1 cellular context compared by ENCODE assay signal in the genomic region with DNA sequence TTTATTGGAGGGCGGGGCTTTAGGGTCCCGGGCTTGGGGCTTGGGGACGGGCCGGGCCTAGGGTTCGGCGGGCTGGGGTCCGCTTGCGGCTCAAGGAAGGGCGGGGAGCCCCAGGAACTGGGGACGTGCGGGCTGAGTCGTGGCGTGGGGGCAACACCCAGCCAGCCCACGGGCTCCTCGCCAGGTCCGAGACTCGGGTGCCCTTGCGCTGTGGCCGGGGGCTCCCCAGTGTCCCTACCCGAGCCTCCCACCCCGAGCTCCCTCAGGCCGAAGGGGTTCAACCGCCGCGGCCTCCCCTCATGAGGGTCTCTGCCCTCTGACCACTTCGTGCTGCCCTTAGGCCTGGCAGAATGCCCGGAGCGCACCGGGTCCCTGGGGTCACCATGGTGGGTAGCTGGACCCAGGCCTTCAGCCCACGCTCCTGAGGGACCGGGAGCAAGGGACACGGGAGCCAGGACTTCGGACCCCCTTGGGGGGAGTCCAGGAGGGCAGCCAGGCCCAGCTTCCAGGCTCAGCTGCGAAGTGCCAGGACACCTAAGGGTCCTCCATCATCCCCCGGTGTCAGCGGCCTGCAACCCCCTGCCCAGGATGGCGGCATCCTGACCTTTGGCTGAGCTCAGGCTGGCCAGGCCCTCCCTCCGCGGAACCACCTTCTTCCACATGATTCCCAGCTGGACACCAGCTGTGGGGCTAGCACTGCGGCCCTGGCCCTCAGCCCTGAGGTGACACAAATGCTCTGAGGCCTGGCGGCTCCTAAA.
TF ChIP-seq lines count a peak whose summit lies in the region.

No MANE protein-coding gene starts in this region.

TF ChIP-seq in HepG2, 621 proteins besides CTCF, POLR2A, EP300 and RAD21 (continued from another document and continues in another):
- TF ChIP-seq, protein P1, sequence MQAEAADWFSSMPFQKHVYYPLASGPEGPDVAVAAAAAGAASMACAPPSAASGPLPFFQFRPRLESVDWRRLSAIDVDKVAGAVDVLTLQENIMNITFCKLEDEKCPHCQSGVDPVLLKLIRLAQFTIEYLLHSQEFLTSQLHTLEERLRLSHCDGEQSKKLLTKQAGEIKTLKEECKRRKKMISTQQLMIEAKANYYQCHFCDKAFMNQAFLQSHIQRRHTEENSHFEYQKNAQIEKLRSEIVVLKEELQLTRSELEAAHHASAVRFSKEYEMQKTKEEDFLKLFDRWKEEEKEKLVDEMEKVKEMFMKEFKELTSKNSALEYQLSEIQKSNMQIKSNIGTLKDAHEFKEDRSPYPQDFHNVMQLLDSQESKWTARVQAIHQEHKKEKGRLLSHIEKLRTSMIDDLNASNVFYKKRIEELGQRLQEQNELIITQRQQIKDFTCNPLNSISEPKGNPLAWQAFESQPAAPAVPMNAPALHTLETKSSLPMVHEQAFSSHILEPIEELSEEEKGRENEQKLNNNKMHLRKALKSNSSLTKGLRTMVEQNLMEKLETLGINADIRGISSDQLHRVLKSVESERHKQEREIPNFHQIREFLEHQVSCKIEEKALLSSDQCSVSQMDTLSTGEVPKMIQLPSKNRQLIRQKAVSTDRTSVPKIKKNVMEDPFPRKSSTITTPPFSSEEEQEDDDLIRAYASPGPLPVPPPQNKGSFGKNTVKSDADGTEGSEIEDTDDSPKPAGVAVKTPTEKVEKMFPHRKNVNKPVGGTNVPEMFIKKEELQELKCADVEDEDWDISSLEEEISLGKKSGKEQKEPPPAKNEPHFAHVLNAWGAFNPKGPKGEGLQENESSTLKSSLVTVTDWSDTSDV (CRISPR knock-in tag; IDR thresholded peaks at IDR 0.05) = no peak
- TF ChIP-seq, protein P2, sequence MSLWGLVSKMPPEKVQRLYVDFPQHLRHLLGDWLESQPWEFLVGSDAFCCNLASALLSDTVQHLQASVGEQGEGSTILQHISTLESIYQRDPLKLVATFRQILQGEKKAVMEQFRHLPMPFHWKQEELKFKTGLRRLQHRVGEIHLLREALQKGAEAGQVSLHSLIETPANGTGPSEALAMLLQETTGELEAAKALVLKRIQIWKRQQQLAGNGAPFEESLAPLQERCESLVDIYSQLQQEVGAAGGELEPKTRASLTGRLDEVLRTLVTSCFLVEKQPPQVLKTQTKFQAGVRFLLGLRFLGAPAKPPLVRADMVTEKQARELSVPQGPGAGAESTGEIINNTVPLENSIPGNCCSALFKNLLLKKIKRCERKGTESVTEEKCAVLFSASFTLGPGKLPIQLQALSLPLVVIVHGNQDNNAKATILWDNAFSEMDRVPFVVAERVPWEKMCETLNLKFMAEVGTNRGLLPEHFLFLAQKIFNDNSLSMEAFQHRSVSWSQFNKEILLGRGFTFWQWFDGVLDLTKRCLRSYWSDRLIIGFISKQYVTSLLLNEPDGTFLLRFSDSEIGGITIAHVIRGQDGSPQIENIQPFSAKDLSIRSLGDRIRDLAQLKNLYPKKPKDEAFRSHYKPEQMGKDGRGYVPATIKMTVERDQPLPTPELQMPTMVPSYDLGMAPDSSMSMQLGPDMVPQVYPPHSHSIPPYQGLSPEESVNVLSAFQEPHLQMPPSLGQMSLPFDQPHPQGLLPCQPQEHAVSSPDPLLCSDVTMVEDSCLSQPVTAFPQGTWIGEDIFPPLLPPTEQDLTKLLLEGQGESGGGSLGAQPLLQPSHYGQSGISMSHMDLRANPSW (CRISPR knock-in tag; IDR thresholded peaks at IDR 0.05; ENCODE audit: borderline replicate concordance) = no peak
- no peak for TF ChIP-seq ZNF660 (CRISPR knock-in tag; IDR thresholded peaks at IDR 0.05; ENCODE audit: borderline replicate concordance, low read depth)
- TF ChIP-seq HCFC1 (IDR thresholded peaks at IDR 0.05; ENCODE audit: low read depth, low read length) = no peak
- no peak for TF ChIP-seq SNAI1 (CRISPR knock-in tag; IDR thresholded peaks at IDR 0.05; ENCODE audit: borderline replicate concordance)
- TF ChIP-seq, protein P3, sequence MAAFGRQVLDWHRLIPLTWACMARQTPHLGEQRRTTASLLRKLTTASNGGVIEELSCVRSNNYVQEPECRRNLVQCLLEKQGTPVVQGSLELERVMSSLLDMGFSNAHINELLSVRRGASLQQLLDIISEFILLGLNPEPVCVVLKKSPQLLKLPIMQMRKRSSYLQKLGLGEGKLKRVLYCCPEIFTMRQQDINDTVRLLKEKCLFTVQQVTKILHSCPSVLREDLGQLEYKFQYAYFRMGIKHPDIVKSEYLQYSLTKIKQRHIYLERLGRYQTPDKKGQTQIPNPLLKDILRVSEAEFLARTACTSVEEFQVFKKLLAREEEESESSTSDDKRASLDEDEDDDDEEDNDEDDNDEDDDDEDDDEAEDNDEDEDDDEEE (CRISPR knock-in tag; IDR thresholded peaks at IDR 0.05) = no peak
- TF ChIP-seq NR3C1 (CRISPR knock-in tag; IDR thresholded peaks at IDR 0.05) = no peak
- no peak for TF ChIP-seq NFATC3 (CRISPR knock-in tag; IDR thresholded peaks at IDR 0.05)
- TF ChIP-seq ZNF274 (CRISPR knock-in tag; IDR thresholded peaks at IDR 0.05) = 0 out of 2 replicates have a peak, but pooled peaks have one; percentile 43
- TF ChIP-seq ZNF33A (CRISPR knock-in tag; IDR thresholded peaks at IDR 0.05; ENCODE audit: borderline replicate concordance) = peak; percentile 91; the same call in 1 of the 2 replicates
- no peak for TF ChIP-seq ZNF703 (CRISPR knock-in tag; IDR thresholded peaks at IDR 0.05; ENCODE audit: borderline replicate concordance)
- TF ChIP-seq NFIC (IDR thresholded peaks at IDR 0.05; ENCODE audit: low read length) = no peak
- TF ChIP-seq PHF8 (CRISPR knock-in tag; IDR thresholded peaks at IDR 0.05) = peak; percentile 64
- no peak for TF ChIP-seq PRMT3 (CRISPR knock-in tag; IDR thresholded peaks at IDR 0.05; ENCODE audit: borderline replicate concordance, low read depth)
- TF ChIP-seq, protein P4, sequence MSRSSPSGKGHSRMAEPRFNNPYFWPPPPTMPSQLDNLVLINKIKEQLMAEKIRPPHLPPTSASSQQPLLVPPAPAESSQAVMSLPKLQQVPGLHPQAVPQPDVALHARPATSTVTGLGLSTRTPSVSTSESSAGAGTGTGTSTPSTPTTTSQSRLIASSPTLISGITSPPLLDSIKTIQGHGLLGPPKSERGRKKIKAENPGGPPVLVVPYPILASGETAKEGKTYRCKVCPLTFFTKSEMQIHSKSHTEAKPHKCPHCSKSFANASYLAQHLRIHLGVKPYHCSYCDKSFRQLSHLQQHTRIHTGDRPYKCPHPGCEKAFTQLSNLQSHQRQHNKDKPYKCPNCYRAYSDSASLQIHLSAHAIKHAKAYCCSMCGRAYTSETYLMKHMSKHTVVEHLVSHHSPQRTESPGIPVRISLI (CRISPR knock-in tag; IDR thresholded peaks at IDR 0.05; ENCODE audit: borderline replicate concordance) = no peak
- peak; percentile 59; the same call in 1 of the 2 replicates for TF ChIP-seq ZNF556 (CRISPR knock-in tag; IDR thresholded peaks at IDR 0.05; ENCODE audit: borderline replicate concordance)
- no peak for TF ChIP-seq ZNF446 (CRISPR knock-in tag; IDR thresholded peaks at IDR 0.05)
- TF ChIP-seq ZNF768 (CRISPR knock-in tag; IDR thresholded peaks at IDR 0.05) = no peak
- no peak for TF ChIP-seq KAT2B (IDR thresholded peaks at IDR 0.05; ENCODE audit: borderline replicate concordance, low read depth, low read length)
- TF ChIP-seq ZNF430 (CRISPR knock-in tag; IDR thresholded peaks at IDR 0.05) = no peak
- TF ChIP-seq ZNF766 (CRISPR knock-in tag; IDR thresholded peaks at IDR 0.05; ENCODE audit: borderline replicate concordance) = 0 out of 2 replicates have a peak, but pooled peaks have one; percentile 58
- TF ChIP-seq, protein P5, sequence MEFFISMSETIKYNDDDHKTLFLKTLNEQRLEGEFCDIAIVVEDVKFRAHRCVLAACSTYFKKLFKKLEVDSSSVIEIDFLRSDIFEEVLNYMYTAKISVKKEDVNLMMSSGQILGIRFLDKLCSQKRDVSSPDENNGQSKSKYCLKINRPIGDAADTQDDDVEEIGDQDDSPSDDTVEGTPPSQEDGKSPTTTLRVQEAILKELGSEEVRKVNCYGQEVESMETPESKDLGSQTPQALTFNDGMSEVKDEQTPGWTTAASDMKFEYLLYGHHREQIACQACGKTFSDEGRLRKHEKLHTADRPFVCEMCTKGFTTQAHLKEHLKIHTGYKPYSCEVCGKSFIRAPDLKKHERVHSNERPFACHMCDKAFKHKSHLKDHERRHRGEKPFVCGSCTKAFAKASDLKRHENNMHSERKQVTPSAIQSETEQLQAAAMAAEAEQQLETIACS (CRISPR knock-in tag; IDR thresholded peaks at IDR 0.05) = no peak
- TF ChIP-seq, protein P6, sequence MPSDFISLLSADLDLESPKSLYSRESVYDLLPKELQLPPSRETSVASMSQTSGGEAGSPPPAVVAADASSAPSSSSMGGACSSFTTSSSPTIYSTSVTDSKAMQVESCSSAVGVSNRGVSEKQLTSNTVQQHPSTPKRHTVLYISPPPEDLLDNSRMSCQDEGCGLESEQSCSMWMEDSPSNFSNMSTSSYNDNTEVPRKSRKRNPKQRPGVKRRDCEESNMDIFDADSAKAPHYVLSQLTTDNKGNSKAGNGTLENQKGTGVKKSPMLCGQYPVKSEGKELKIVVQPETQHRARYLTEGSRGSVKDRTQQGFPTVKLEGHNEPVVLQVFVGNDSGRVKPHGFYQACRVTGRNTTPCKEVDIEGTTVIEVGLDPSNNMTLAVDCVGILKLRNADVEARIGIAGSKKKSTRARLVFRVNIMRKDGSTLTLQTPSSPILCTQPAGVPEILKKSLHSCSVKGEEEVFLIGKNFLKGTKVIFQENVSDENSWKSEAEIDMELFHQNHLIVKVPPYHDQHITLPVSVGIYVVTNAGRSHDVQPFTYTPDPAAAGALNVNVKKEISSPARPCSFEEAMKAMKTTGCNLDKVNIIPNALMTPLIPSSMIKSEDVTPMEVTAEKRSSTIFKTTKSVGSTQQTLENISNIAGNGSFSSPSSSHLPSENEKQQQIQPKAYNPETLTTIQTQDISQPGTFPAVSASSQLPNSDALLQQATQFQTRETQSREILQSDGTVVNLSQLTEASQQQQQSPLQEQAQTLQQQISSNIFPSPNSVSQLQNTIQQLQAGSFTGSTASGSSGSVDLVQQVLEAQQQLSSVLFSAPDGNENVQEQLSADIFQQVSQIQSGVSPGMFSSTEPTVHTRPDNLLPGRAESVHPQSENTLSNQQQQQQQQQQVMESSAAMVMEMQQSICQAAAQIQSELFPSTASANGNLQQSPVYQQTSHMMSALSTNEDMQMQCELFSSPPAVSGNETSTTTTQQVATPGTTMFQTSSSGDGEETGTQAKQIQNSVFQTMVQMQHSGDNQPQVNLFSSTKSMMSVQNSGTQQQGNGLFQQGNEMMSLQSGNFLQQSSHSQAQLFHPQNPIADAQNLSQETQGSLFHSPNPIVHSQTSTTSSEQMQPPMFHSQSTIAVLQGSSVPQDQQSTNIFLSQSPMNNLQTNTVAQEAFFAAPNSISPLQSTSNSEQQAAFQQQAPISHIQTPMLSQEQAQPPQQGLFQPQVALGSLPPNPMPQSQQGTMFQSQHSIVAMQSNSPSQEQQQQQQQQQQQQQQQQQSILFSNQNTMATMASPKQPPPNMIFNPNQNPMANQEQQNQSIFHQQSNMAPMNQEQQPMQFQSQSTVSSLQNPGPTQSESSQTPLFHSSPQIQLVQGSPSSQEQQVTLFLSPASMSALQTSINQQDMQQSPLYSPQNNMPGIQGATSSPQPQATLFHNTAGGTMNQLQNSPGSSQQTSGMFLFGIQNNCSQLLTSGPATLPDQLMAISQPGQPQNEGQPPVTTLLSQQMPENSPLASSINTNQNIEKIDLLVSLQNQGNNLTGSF (CRISPR knock-in tag; IDR thresholded peaks at IDR 0.05) = no peak
- TF ChIP-seq, protein P7, sequence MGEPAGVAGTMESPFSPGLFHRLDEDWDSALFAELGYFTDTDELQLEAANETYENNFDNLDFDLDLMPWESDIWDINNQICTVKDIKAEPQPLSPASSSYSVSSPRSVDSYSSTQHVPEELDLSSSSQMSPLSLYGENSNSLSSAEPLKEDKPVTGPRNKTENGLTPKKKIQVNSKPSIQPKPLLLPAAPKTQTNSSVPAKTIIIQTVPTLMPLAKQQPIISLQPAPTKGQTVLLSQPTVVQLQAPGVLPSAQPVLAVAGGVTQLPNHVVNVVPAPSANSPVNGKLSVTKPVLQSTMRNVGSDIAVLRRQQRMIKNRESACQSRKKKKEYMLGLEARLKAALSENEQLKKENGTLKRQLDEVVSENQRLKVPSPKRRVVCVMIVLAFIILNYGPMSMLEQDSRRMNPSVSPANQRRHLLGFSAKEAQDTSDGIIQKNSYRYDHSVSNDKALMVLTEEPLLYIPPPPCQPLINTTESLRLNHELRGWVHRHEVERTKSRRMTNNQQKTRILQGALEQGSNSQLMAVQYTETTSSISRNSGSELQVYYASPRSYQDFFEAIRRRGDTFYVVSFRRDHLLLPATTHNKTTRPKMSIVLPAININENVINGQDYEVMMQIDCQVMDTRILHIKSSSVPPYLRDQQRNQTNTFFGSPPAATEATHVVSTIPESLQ (CRISPR knock-in tag; conservative IDR thresholded peaks at IDR 0.05) = no peak
- TF ChIP-seq, protein P8, sequence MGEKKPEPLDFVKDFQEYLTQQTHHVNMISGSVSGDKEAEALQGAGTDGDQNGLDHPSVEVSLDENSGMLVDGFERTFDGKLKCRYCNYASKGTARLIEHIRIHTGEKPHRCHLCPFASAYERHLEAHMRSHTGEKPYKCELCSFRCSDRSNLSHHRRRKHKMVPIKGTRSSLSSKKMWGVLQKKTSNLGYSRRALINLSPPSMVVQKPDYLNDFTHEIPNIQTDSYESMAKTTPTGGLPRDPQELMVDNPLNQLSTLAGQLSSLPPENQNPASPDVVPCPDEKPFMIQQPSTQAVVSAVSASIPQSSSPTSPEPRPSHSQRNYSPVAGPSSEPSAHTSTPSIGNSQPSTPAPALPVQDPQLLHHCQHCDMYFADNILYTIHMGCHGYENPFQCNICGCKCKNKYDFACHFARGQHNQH (CRISPR knock-in tag; IDR thresholded peaks at IDR 0.05) = 0 out of 2 replicates have a peak, but pooled peaks have one; percentile 25
- peak; percentile 74 for TF ChIP-seq SAP130 (CRISPR knock-in tag; IDR thresholded peaks at IDR 0.05; ENCODE audit: low read depth)
- peak; percentile 53; the same call in 1 of the 2 replicates for TF ChIP-seq MEF2D (CRISPR knock-in tag; IDR thresholded peaks at IDR 0.05)
- TF ChIP-seq IKZF1 (IDR thresholded peaks at IDR 0.05) = no peak
- TF ChIP-seq TARDBP (CRISPR knock-in tag; IDR thresholded peaks at IDR 0.05) = no peak
- TF ChIP-seq, protein P9, sequence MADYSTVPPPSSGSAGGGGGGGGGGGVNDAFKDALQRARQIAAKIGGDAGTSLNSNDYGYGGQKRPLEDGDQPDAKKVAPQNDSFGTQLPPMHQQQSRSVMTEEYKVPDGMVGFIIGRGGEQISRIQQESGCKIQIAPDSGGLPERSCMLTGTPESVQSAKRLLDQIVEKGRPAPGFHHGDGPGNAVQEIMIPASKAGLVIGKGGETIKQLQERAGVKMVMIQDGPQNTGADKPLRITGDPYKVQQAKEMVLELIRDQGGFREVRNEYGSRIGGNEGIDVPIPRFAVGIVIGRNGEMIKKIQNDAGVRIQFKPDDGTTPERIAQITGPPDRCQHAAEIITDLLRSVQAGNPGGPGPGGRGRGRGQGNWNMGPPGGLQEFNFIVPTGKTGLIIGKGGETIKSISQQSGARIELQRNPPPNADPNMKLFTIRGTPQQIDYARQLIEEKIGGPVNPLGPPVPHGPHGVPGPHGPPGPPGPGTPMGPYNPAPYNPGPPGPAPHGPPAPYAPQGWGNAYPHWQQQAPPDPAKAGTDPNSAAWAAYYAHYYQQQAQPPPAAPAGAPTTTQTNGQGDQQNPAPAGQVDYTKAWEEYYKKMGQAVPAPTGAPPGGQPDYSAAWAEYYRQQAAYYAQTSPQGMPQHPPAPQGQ (CRISPR knock-in tag; IDR thresholded peaks at IDR 0.05; ENCODE audit: borderline replicate concordance) = no peak
- 0 out of 2 replicates have a peak, but pooled peaks have one; percentile 38 for TF ChIP-seq YEATS2 (CRISPR knock-in tag; IDR thresholded peaks at IDR 0.05; ENCODE audit: borderline replicate concordance)
